In the genomic region with DNA sequence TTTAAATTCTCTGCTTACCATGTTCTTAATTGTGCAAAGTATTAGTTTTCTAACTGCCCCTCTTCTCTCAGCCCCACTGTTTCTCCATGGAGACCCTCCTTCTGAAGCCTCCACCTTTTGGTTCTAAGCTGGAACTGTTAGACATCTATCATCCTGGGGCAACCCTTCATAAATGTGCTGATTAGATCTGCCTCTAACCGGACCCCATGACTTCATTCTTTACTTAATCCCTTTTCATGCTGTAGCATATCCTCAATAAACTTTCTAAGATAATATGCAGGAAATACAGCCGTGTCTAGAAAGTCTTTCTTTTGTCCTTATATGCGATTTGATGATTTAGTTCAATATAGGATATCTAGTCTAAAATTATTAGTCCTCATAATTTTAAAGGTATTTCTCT, we compare ENCODE assay signal across 21 cellular contexts.
"Had no signal": no experiment of that assay in that cellular context is flagged by ENCODE, and none has a peak within 500 bp of the region (broad histone marks: within the 10 kb centered on the region; RNA-seq: fewer than 3 reads in every experiment).

No MANE protein-coding gene starts in this region.

- H3K27ac Mint-ChIP-seq: endodermal cell; memory B cell; natural killer cell treated with Interleukin-12 subunit alpha and Interleukin-12 subunit beta and Interleukin-15 and Interleukin-18, amount 100 ng/mL, for 72 hours; neural progenitor cell had no signal

- H3K4me1 ChIP-seq: left ventricle myocardium inferior, lower lobe of right lung, tibial artery, upper lobe of right lung, vagina had no signal

- H3K9me3 Mint-ChIP-seq: endodermal cell had no signal

- DNase-seq: effector CD4-positive, alpha-beta T cell; endodermal cell; kidney; left cardiac atrium; left ventricle myocardium inferior; lower lobe of right lung; midbrain; nucleus accumbens; ovary; right cardiac atrium; small intestine; stimulated activated CD4-positive, alpha-beta T cell treated with anti-CD3 and anti-CD28 coated beads, Interleukin-2, amount 100 ng/mL, for 48 hours; stimulated activated naive CD8-positive, alpha-beta T cell treated with anti-CD3 and anti-CD28 coated beads, Interleukin-15, Interleukin-2, amounts not matched to agents 100 U/mL and 50 U/mL, for 24 hours; tibial artery; upper lobe of right lung had no signal

- H3K27ac ChIP-seq: coronary artery, left ventricle myocardium inferior, lower lobe of right lung, neural progenitor cell, ovary, tibial artery, upper lobe of right lung, vagina had no signal

- H3K36me3 Mint-ChIP-seq: memory B cell; natural killer cell treated with Interleukin-12 subunit alpha and Interleukin-12 subunit beta and Interleukin-15 and Interleukin-18, amount 100 ng/mL, for 72 hours; neural progenitor cell had no signal

- H3K9me3 ChIP-seq: lower lobe of right lung, ovary, tibial artery, upper lobe of right lung, vagina had no signal

- ATAC-seq: esophagus mucosa; left cardiac atrium; lower lobe of right lung; natural killer cell treated with Interleukin-12 subunit alpha and Interleukin-12 subunit beta and Interleukin-15 and Interleukin-18, amount 100 ng/mL, for 72 hours; right cardiac atrium; stimulated activated naive CD8-positive, alpha-beta T cell treated with anti-CD3 and anti-CD28 coated beads, Interleukin-15, Interleukin-2, amounts not matched to agents 100 U/mL and 50 U/mL, for 24 hours; upper lobe of right lung had no signal

- H3K4me3 Mint-ChIP-seq: endodermal cell; memory B cell; natural killer cell treated with Interleukin-12 subunit alpha and Interleukin-12 subunit beta and Interleukin-15 and Interleukin-18, amount 100 ng/mL, for 72 hours; neural progenitor cell had no signal

- H2AFZ ChIP-seq: neural progenitor cell had no signal

- H3K4me2 ChIP-seq: neural progenitor cell had no signal

- H3K27me3 Mint-ChIP-seq: memory B cell; natural killer cell treated with Interleukin-12 subunit alpha and Interleukin-12 subunit beta and Interleukin-15 and Interleukin-18, amount 100 ng/mL, for 72 hours had no signal

- H3K36me3 ChIP-seq: left ventricle myocardium inferior, lower lobe of right lung, neural progenitor cell, ovary, tibial artery, upper lobe of right lung, vagina had no signal

- H3K4me3 ChIP-seq: coronary artery, left ventricle myocardium inferior, lower lobe of right lung, neural progenitor cell, ovary, tibial artery, upper lobe of right lung, vagina had no signal

- H3K27me3 ChIP-seq: neural progenitor cell, ovary, tibial artery, upper lobe of right lung, vagina had no signal
